15 cellular contexts compared by ENCODE assay signal in the genomic region with DNA sequence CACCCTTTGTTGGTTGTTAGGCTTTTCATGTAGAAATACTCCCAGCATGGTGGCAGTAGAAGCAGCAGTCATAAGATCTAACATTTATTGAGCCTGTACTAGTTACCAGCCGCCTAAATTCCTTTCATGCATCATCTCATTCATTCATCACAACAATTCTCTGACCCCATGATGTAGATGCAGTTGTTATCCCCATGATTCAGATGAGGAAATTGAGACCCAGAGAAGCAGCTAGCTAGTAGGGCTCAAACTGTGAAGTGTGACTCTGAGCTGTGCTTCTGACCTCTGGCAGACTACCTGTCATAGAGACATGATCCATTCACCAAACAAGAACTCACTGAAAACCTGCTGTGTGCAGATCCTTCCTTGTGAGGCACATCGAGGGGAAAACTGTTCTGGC. TPM values are rescaled to one million over a fixed set of nuclear protein-coding genes. Genes with fewer than 3 reads are reported as not detected.
DNase-seq lines count a peak whose midpoint lies in the region; ATAC-seq and TF ChIP-seq lines count a peak whose summit lies in the region.
"Had no signal": no experiment of that assay in that cellular context is flagged by ENCODE, and none has a peak within 500 bp of the region (broad histone marks: within the 10 kb centered on the region; RNA-seq: fewer than 3 reads in every experiment).

No MANE protein-coding gene starts in this region.

- no peak overlapping the region for H4K8ac ChIP-seq in mesenchymal stem cell (ENCODE audit: low read length)

- no peak overlapping the region for H3K4me2 ChIP-seq in mesenchymal stem cell (ENCODE audit: low read length, poor library complexity, severe bottlenecking)

- H2AFZ ChIP-seq in mesenchymal stem cell (ENCODE audit: low read depth, low read length): no peak overlapping the region

- peaks cover 58 to 75% of the 10 kb centered on the region in 2 donors for H3K4me1 Mint-ChIP-seq in immature natural killer cell

- intact Hi-C loops in left ventricle myocardium superior (cut with micrococcal nuclease): no loop called here
- intact Hi-C loops in left cardiac atrium (cut with DNase I): no loop called here
- intact Hi-C loops in adrenal gland (cut with DNase I): no loop called here

- TF ChIP-seq POLR2A in adrenal gland (IDR thresholded peaks at IDR 0.05): no peak
- TF ChIP-seq POLR2A in upper lobe of left lung (IDR thresholded peaks at IDR 0.05): no peak

- H3K18ac ChIP-seq in mesenchymal stem cell (ENCODE audit: low read depth in 1 of 2, low read length in 2 of 2): peak overlapping the region in 1 of 2 experiments; percentile 38

- no peak for TF ChIP-seq EP300 in upper lobe of left lung (IDR thresholded peaks at IDR 0.05)

- H3K79me1 ChIP-seq in mesenchymal stem cell (replicated peaks; ENCODE audit: low read length, poor library complexity, severe bottlenecking): peaks cover 14% of the 10 kb centered on the region

- DNase-seq in left ventricle myocardium superior: no peak
- no peak for DNase-seq in left cardiac atrium
- DNase-seq in adrenal gland: no peak
- peak; percentile 43 for DNase-seq in mesenchymal stem cell
- DNase-seq in upper lobe of left lung: no peak
- DNase-seq in NCI-H187 treated with DMSO at 0.1 percent for 48 hours (lab: John Stamatoyannopoulos, UW): no peak
- no peak for DNase-seq in stimulated activated naive CD4-positive, alpha-beta T cell treated with Interleukin-2 at 50 U/mL for 16 hours (lab: John Stamatoyannopoulos, UW)
- DNase-seq in immature natural killer cell: no peak
- DNase-seq: activated CD4-positive, alpha-beta T cell treated with anti-CD3 and anti-CD28 coated beads, Interleukin-2, amount 10 ng/mL, durations not matched to agents 24 days and 14 days; caudate nucleus; hippocampal formation; NCI-H1092 treated with DMSO at 0.1 percent for 48 hours; NCI-H226; upper lobe of right lung had no signal

- H3K36me3 ChIP-seq in adrenal gland (replicated peaks in 1 of 2) (peaks cover 0 to 4% of the 10 kb centered on the region in 2 donors), mesenchymal stem cell (ENCODE audit: control insufficient read depth in 1 of 2, insufficient read depth in 2 of 2, low read depth in 1 of 2, low read length in 2 of 2) (peaks cover 9 to 17% of the 10 kb centered on the region in 2 experiments), upper lobe of left lung (peaks cover 0 to 7% (median 3%) of the 10 kb centered on the region in 4 donors)
- H3K36me3 ChIP-seq: pancreas had no signal

- peaks cover 0 to 10% (median 4%) of the 10 kb centered on the region in 3 donors for H3K36me3 Mint-ChIP-seq in immature natural killer cell

- peak overlapping the region in 1 of 6 donors; percentile 20 for H3K27ac Mint-ChIP-seq in immature natural killer cell
- H3K27ac Mint-ChIP-seq: activated CD4-positive, alpha-beta T cell treated with anti-CD3 and anti-CD28 coated beads, Interleukin-2, amount 10 ng/mL, durations not matched to agents 24 days and 14 days had no signal

- H3K4ac ChIP-seq in mesenchymal stem cell (ENCODE audit: low read depth in 1 of 2, low read length in 2 of 2): no peak overlapping the region

- H2BK5ac ChIP-seq in mesenchymal stem cell (ENCODE audit: low read depth, low read length, poor library complexity, severe bottlenecking): no peak overlapping the region

- no peaks in the 10 kb centered on the region for H3K9me3 Mint-ChIP-seq in immature natural killer cell
- H3K9me3 Mint-ChIP-seq: activated CD4-positive, alpha-beta T cell treated with anti-CD3 and anti-CD28 coated beads, Interleukin-2, amount 10 ng/mL, durations not matched to agents 24 days and 14 days had no signal

- H3K9me3 ChIP-seq in adrenal gland (replicated peaks in 1 of 3): no peaks in the 10 kb centered on the region
- H3K9me3 ChIP-seq in mesenchymal stem cell (ENCODE audit: control insufficient read depth, low read length): no peaks in the 10 kb centered on the region
- no peaks in the 10 kb centered on the region for H3K9me3 ChIP-seq in upper lobe of left lung
- H3K9me3 ChIP-seq: pancreas, upper lobe of right lung had no signal

- no peak overlapping the region for H3K4me3 ChIP-seq in adrenal gland
- no peak overlapping the region for H3K4me3 ChIP-seq in mesenchymal stem cell (ENCODE audit: insufficient read depth in 1 of 2, low read depth in 1 of 2, low read length in 2 of 2)
- no peak overlapping the region for H3K4me3 ChIP-seq in upper lobe of left lung
- H3K4me3 ChIP-seq: pancreas, upper lobe of right lung had no signal

- H3K27me3 ChIP-seq in adrenal gland: no peaks in the 10 kb centered on the region
- no peaks in the 10 kb centered on the region for H3K27me3 ChIP-seq in mesenchymal stem cell (ENCODE audit: control insufficient read depth in 1 of 2, insufficient read depth in 1 of 2, low read length in 2 of 2)
- no peaks in the 10 kb centered on the region for H3K27me3 ChIP-seq in upper lobe of left lung
- H3K27me3 ChIP-seq: pancreas, upper lobe of right lung had no signal

- TF ChIP-seq CTCF in adrenal gland (IDR thresholded peaks at IDR 0.05): no peak
- TF ChIP-seq CTCF in upper lobe of left lung (IDR thresholded peaks at IDR 0.05): no peak

- no peak overlapping the region for H2BK12ac ChIP-seq in mesenchymal stem cell (ENCODE audit: low read length in 2 of 2)

- H3K4me3 Mint-ChIP-seq in immature natural killer cell: no peak overlapping the region
- H3K4me3 Mint-ChIP-seq: activated CD4-positive, alpha-beta T cell treated with anti-CD3 and anti-CD28 coated beads, Interleukin-2, amount 10 ng/mL, durations not matched to agents 24 days and 14 days had no signal

- H2BK15ac ChIP-seq in mesenchymal stem cell (ENCODE audit: low read depth, poor library complexity, severe bottlenecking): no peak overlapping the region

- peak; percentile 27 for ATAC-seq in left ventricle myocardium superior
- ATAC-seq in left cardiac atrium: no peak
- ATAC-seq in upper lobe of left lung (ENCODE audit: low FRiP score in 2 of 2): no peak
- ATAC-seq: pancreas, upper lobe of right lung had no signal

- H3K9ac ChIP-seq in mesenchymal stem cell (ENCODE audit: low read length): no peak overlapping the region

- H2BK120ac ChIP-seq in mesenchymal stem cell (ENCODE audit: low read depth, low read length): no peak overlapping the region

- H3K14ac ChIP-seq in mesenchymal stem cell (ENCODE audit: low read length in 2 of 2): no peak overlapping the region

- peak overlapping the region in 1 of 2 experiments; percentile 50 for H3K23ac ChIP-seq in mesenchymal stem cell (ENCODE audit: low read length in 2 of 2)

- no peak overlapping the region for H4K91ac ChIP-seq in mesenchymal stem cell (ENCODE audit: low read length)

- H3K27ac ChIP-seq in adrenal gland (peak overlapping the region in 3 of 5 donors; percentile 11 to 37 (median 23)), mesenchymal stem cell (ENCODE audit: low read length, poor library complexity, severe bottlenecking) (peak overlapping the region; percentile 57), upper lobe of left lung (peak overlapping the region in 3 of 4 donors; percentile 0 to 11 (median 10))
- H3K27ac ChIP-seq: upper lobe of right lung had no signal

- WGBS in adrenal gland, 4 donors: 70 to 87% (median 73%) methylated on average over 1 to 2 of the region's 2 CpGs
- 79% methylated on average over 2 of the region's 2 CpGs for WGBS in mesenchymal stem cell
- WGBS in upper lobe of left lung, 2 donors: 70 to 85% methylated on average over 2 of the region's 2 CpGs

- peaks cover 8 to 36% of the 10 kb centered on the region in 2 donors for H3K4me1 ChIP-seq in adrenal gland (replicated peaks in 1 of 2)
- H3K4me1 ChIP-seq in mesenchymal stem cell (ENCODE audit: control insufficient read depth, insufficient read depth, low read depth, low read length): peaks cover 4% of the 10 kb centered on the region
- peaks cover 14 to 52% (median 29%) of the 10 kb centered on the region in 4 donors for H3K4me1 ChIP-seq in upper lobe of left lung

- no peak overlapping the region for H2AK5ac ChIP-seq in mesenchymal stem cell (ENCODE audit: low read length, severe bottlenecking)

- H3K27me3 Mint-ChIP-seq in immature natural killer cell (ENCODE audit: low read depth in 3 of 3): peaks cover 0 to 4% (median 0%) of the 10 kb centered on the region in 3 donors
- H3K27me3 Mint-ChIP-seq: activated CD4-positive, alpha-beta T cell treated with anti-CD3 and anti-CD28 coated beads, Interleukin-2, amount 10 ng/mL, durations not matched to agents 24 days and 14 days had no signal

RNA-seq across cellular contexts. Expression of a gene that starts 16.9 kb away (rescaled TPM):
- total RNA-seq in left ventricle myocardium superior: 36.2 TPM
- total RNA-seq in left cardiac atrium: 10 to 100 TPM; 34.2 to 37.6 TPM
- total RNA-seq in adrenal gland: 10 to 100 TPM; 45.9 to 79.5 (median 58.3) TPM
- polyA plus RNA-seq in adrenal gland: 10 to 100 TPM in 2 of 3 donors, 1 to 10 TPM in 1; 8.0 to 24.2 (median 20.6) TPM
- polyA plus RNA-seq in mesenchymal stem cell (2013, experiment 1 of 2): 12.3 TPM
- polyA plus RNA-seq in mesenchymal stem cell (2013, experiment 2 of 2): 11.2 TPM
- total RNA-seq in upper lobe of left lung: 100 to 1,000 TPM in 2 of 6 donors, 10 to 100 TPM in 4; 44.2 to 112 (median 60.5) TPM
- 1 to 10 TPM in 2 of 3 donors, under 1 TPM in 1; 0.17 to 4.5 (median 3.3) TPM for polyA plus RNA-seq in immature natural killer cell
